In genomic region chr2:63596487-63596886, GRCh38 we compare ENCODE assay signal across 1 cellular context.
A peak's percentile ranks its signal among the peaks of the same experiment; 100 is the strongest.
TF ChIP-seq lines count a peak whose summit lies in the region.

No MANE protein-coding gene starts in this region.

TF ChIP-seq in HepG2, 621 proteins besides CTCF, POLR2A, EP300 and RAD21 (continued from another document and continues in another):
- TF ChIP-seq FOXP4 (CRISPR knock-in tag; IDR thresholded peaks at IDR 0.05) (peak; percentile 53; the same call in 1 of the 2 replicates), ZNF800 (CRISPR knock-in tag; IDR thresholded peaks at IDR 0.05) (no peak), YY1 (IDR thresholded peaks at IDR 0.05; ENCODE audit: insufficient read depth, insufficient replicate concordance, low read depth, low read length) (peak; percentile 33), HMG20B (CRISPR knock-in tag; conservative IDR thresholded peaks at IDR 0.05) (0 out of 2 replicates have a peak, but pooled peaks have one; percentile 36), GTF2F1 (IDR thresholded peaks at IDR 0.05; ENCODE audit: low read length) (no peak), NCOA5 (CRISPR knock-in tag; IDR thresholded peaks at IDR 0.05) (no peak), RCOR2 (CRISPR knock-in tag; IDR thresholded peaks at IDR 0.05) (peak; percentile 70), MTA3 (CRISPR knock-in tag; IDR thresholded peaks at IDR 0.05) (no peak), AKAP8 (CRISPR knock-in tag; IDR thresholded peaks at IDR 0.05) (no peak), ZNF264 (CRISPR knock-in tag; IDR thresholded peaks at IDR 0.05) (peak; percentile 84; the same call in 1 of the 2 replicates), ZNF83 (CRISPR knock-in tag; IDR thresholded peaks at IDR 0.05; ENCODE audit: borderline replicate concordance) (no peak), SNRNP70 (IDR thresholded peaks at IDR 0.05; ENCODE audit: low read depth, low read length) (no peak), ZNF180 (CRISPR knock-in tag; IDR thresholded peaks at IDR 0.05; ENCODE audit: borderline replicate concordance, low read depth) (no peak), MEF2D (CRISPR knock-in tag; IDR thresholded peaks at IDR 0.05) (no peak), TRIM24 (CRISPR knock-in tag; IDR thresholded peaks at IDR 0.05) (no peak), IKZF4 (CRISPR knock-in tag; IDR thresholded peaks at IDR 0.05; ENCODE audit: borderline replicate concordance, low read depth, not compliant biosample characterization) (no peak), DNMT3B (CRISPR knock-in tag; conservative IDR thresholded peaks at IDR 0.05) (no peak), PRDM15 (CRISPR knock-in tag; IDR thresholded peaks at IDR 0.05) (no peak), ATF7 (IDR thresholded peaks at IDR 0.05) (peak; percentile 45), ATF7 (CRISPR knock-in tag; IDR thresholded peaks at IDR 0.05) (no peak), SOX5 (CRISPR knock-in tag; IDR thresholded peaks at IDR 0.05; ENCODE audit: borderline replicate concordance) (peak; percentile 76; the same call in 1 of the 2 replicates), ARID3A (IDR thresholded peaks at IDR 0.05; ENCODE audit: low read depth, low read length) (peak; percentile 84), NFYC (CRISPR knock-in tag; IDR thresholded peaks at IDR 0.05) (no peak), TEF (CRISPR knock-in tag; IDR thresholded peaks at IDR 0.05) (peak; percentile 66; the same call in 1 of the 2 replicates), MAFF (IDR thresholded peaks at IDR 0.05; ENCODE audit: low read depth, low read length) (0 out of 2 replicates have a peak, but pooled peaks have one; percentile 26), SALL1 (CRISPR knock-in tag; IDR thresholded peaks at IDR 0.05) (peak; percentile 36; the same call in 1 of the 2 replicates), KLF6 (CRISPR knock-in tag; IDR thresholded peaks at IDR 0.05) (no peak), JDP2 (CRISPR knock-in tag; IDR thresholded peaks at IDR 0.05; ENCODE audit: borderline replicate concordance) (no peak), ZSCAN9 (CRISPR knock-in tag; IDR thresholded peaks at IDR 0.05; ENCODE audit: borderline replicate concordance) (peak; percentile 68; the same call in 1 of the 2 replicates), AHDC1 (CRISPR knock-in tag; IDR thresholded peaks at IDR 0.05; ENCODE audit: borderline replicate concordance) (peak; percentile 18; the same call in 1 of the 2 replicates), PATZ1 (CRISPR knock-in tag; IDR thresholded peaks at IDR 0.05) (0 out of 2 replicates have a peak, but pooled peaks have one; percentile 22), NFKBIZ (CRISPR knock-in tag; IDR thresholded peaks at IDR 0.05) (no peak), ISL2 (CRISPR knock-in tag; IDR thresholded peaks at IDR 0.05) (peak; percentile 47), ZNF674 (CRISPR knock-in tag; IDR thresholded peaks at IDR 0.05; ENCODE audit: low read depth) (no peak), TCF7 (IDR thresholded peaks at IDR 0.05; ENCODE audit: low read depth) (peak; percentile 32; the same call in 1 of the 2 replicates), ZNF570 (CRISPR knock-in tag; IDR thresholded peaks at IDR 0.05; ENCODE audit: borderline replicate concordance) (no peak), ARHGAP35 (CRISPR knock-in tag; IDR thresholded peaks at IDR 0.05; ENCODE audit: borderline replicate concordance) (no peak), DMAP1 (CRISPR knock-in tag; IDR thresholded peaks at IDR 0.05) (no peak), IKZF5 (CRISPR knock-in tag; IDR thresholded peaks at IDR 0.05) (no peak), CEBPB (IDR thresholded peaks at IDR 0.05; ENCODE audit: borderline replicate concordance, low read depth, low read length) (peak; percentile 83), ZNF326 (CRISPR knock-in tag; IDR thresholded peaks at IDR 0.05; ENCODE audit: borderline replicate concordance) (no peak), ZNF205 (CRISPR knock-in tag; IDR thresholded peaks at IDR 0.05) (no peak), CEBPG (CRISPR knock-in tag; IDR thresholded peaks at IDR 0.05) (peak; percentile 88), ZNF737 (CRISPR knock-in tag; IDR thresholded peaks at IDR 0.05; ENCODE audit: borderline replicate concordance) (no peak), GATAD2A (CRISPR knock-in tag; IDR thresholded peaks at IDR 0.05) (peak; percentile 65), NFIC (IDR thresholded peaks at IDR 0.05; ENCODE audit: low read length) (0 out of 2 replicates have a peak, but pooled peaks have one; percentile 36), TBX2 (CRISPR knock-in tag; IDR thresholded peaks at IDR 0.05; ENCODE audit: borderline replicate concordance) (peak; percentile 42; the same call in 1 of the 2 replicates)
